10 cellular contexts compared by ENCODE assay signal in the genomic region with DNA sequence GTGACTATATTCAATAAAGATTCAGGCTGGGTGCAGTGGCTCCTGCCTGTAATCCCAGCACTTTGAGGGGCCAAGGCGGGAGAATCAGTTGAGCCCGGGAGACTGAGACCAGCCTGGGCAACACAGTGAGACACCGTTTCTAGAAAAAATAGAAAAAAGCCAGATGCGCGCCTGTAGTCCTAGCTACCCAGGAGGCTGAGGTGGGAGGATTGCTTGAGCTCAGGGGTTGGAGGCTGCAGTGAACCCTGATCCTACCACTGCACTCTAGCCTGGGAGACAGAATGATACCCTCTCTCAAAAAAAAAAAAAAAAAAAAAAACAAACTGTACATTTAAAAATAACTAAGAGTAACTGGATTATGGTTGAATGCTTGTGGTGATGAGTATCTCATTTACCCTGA. TPM values are rescaled to one million over a fixed set of nuclear protein-coding genes. Genes with fewer than 3 reads are reported as not detected.
A peak's percentile ranks its signal among the peaks of the same experiment; 100 is the strongest.
DNase-seq lines count a peak whose midpoint lies in the region; ATAC-seq and TF ChIP-seq lines count a peak whose summit lies in the region.
"Had no signal": no experiment of that assay in that cellular context is flagged by ENCODE, and none has a peak within 500 bp of the region (broad histone marks: within the 10 kb centered on the region; RNA-seq: fewer than 3 reads in every experiment).

No MANE protein-coding gene starts in this region.

- no peaks in the 10 kb centered on the region for H3K36me3 Mint-ChIP-seq in GM23338 (ENCODE audit: low read depth)

- no peaks in the 10 kb centered on the region for H3K9me3 ChIP-seq in SJCRH30 (replicated peaks)

- peak overlapping the region; percentile 97 for H3K4me2 ChIP-seq in GM23338

- no peak overlapping the region; the same call in 2 of the 3 replicates for H3K4me3 Mint-ChIP-seq in GM23338

- no peaks in the 10 kb centered on the region for H3K36me3 ChIP-seq in GM23338 (ENCODE audit: insufficient read depth)
- H3K36me3 ChIP-seq in SJCRH30: no peaks in the 10 kb centered on the region

- peaks cover 38% of the 10 kb centered on the region for H3K79me2 ChIP-seq in GM23338 (replicated peaks; ENCODE audit: insufficient read depth)

- no peaks in the 10 kb centered on the region for H3K27me3 Mint-ChIP-seq in GM23338 (ENCODE audit: insufficient read depth, low read depth, poor library complexity)

- H3K27ac ChIP-seq in GM23338 (ENCODE audit: low read depth): no peak overlapping the region
- H3K27ac ChIP-seq in SJCRH30: peak overlapping the region; percentile 84; the same call in 1 of the 2 replicates
- H3K27ac ChIP-seq: foreskin keratinocyte had no signal

- no peak for TF ChIP-seq CTCF in GM23338 (conservative IDR thresholded peaks at IDR 0.05; ENCODE audit: low read depth in 2 of 2)
- TF ChIP-seq CTCF in fibroblast of pulmonary artery (IDR thresholded peaks at IDR 0.05; ENCODE audit: low read length, missing control alignments): no peak
- no peak for TF ChIP-seq CTCF in lower leg skin (IDR thresholded peaks at IDR 0.05)

- peaks cover 10% of the 10 kb centered on the region; the same call in 2 of the 3 replicates for H3K4me1 Mint-ChIP-seq in GM23338

- WGBS in lower leg skin, 2 donors: 90 to 94% methylated on average over 5 of the region's 5 CpGs

- H3K4me1 ChIP-seq in GM23338 (ENCODE audit: insufficient read depth) (peaks cover 27% of the 10 kb centered on the region), SJCRH30 (0 out of 2 replicates have a peak, but pooled peaks cover 3% of the 10 kb centered on the region)
- H3K4me1 ChIP-seq: foreskin keratinocyte had no signal

- 0 out of 2 replicates have a peak, but pooled peaks cover 4% of the 10 kb centered on the region for H3F3A ChIP-seq in GM23338 (replicated peaks; ENCODE audit: low read depth)

- ATAC-seq in GM23338 (no peak), HG03039 (IDR thresholded peaks at IDR 0.05; ENCODE audit: unreplicated experiment) (no peak), GM21528 (IDR thresholded peaks at IDR 0.05; ENCODE audit: low FRiP score, unreplicated experiment) (no peak)

- H3K9me2 ChIP-seq in GM23338 (ENCODE audit: insufficient read depth): no peaks in the 10 kb centered on the region

- intact Hi-C loops in lower leg skin (cut with DNase I; ENCODE audit: low total_unique reads): no loop called here

- H2AFZ ChIP-seq in GM23338: peak overlapping the region; percentile 99; the same call in 1 of the 2 replicates

- no peak for DNase-seq in GM23338 (ENCODE audit: low spot score)
- no peak for DNase-seq in SJCRH30
- DNase-seq in fibroblast of pulmonary artery (ENCODE audit: low read depth): no peak
- DNase-seq in skeletal muscle cell (ENCODE audit: low read depth): no peak
- DNase-seq in activated effector memory CD4-positive, alpha-beta T cell treated with anti-CD3 and anti-CD28 coated beads, Interleukin-2, amount 50 U/mL, for 16 hours: no peak
- no peak for DNase-seq in lower leg skin (ENCODE audit: low spot score in 2 of 2)
- DNase-seq: NCI-H2227 treated with DMSO at 0.1 percent for 48 hours had no signal

- H3K27ac Mint-ChIP-seq in GM23338: no peak overlapping the region

- H3K9me3 Mint-ChIP-seq in GM23338: no peaks in the 10 kb centered on the region

- H3K27me3 ChIP-seq in GM23338 (ENCODE audit: insufficient read depth) (no peaks in the 10 kb centered on the region), SJCRH30 (no peaks in the 10 kb centered on the region)
- H3K27me3 ChIP-seq: foreskin keratinocyte had no signal

- TF ChIP-seq POLR2A in lower leg skin (IDR thresholded peaks at IDR 0.05): no peak

- no peaks in the 10 kb centered on the region for H4K20me1 ChIP-seq in GM23338 (replicated peaks; ENCODE audit: insufficient read depth)

- H3K4me3 ChIP-seq in GM23338: peak overlapping the region; percentile 87
- peak overlapping the region; percentile 84 for H3K4me3 ChIP-seq in SJCRH30
- peak overlapping the region; percentile 91 for H3K4me3 ChIP-seq in fibroblast of pulmonary artery (replicated peaks; ENCODE audit: low read depth, low read length)
- peak overlapping the region; percentile 94 for H3K4me3 ChIP-seq in skeletal muscle cell (ENCODE audit: low read depth, low read length)
- no peak overlapping the region for H3K4me3 ChIP-seq in lower leg skin (ENCODE audit: low read depth, poor library complexity, severe bottlenecking)

TF ChIP-seq in GM23338, 12 proteins besides CTCF, POLR2A, EP300 and RAD21:
- TF ChIP-seq CREB1 (CRISPR knock-in tag; IDR thresholded peaks at IDR 0.05; ENCODE audit: low read depth) (no peak), STAT1 (IDR thresholded peaks at IDR 0.05; ENCODE audit: unreplicated experiment) (no peak), EZH2 (IDR thresholded peaks at IDR 0.05; ENCODE audit: low read depth, unreplicated experiment) (no peak)
- TF ChIP-seq, protein P1, sequence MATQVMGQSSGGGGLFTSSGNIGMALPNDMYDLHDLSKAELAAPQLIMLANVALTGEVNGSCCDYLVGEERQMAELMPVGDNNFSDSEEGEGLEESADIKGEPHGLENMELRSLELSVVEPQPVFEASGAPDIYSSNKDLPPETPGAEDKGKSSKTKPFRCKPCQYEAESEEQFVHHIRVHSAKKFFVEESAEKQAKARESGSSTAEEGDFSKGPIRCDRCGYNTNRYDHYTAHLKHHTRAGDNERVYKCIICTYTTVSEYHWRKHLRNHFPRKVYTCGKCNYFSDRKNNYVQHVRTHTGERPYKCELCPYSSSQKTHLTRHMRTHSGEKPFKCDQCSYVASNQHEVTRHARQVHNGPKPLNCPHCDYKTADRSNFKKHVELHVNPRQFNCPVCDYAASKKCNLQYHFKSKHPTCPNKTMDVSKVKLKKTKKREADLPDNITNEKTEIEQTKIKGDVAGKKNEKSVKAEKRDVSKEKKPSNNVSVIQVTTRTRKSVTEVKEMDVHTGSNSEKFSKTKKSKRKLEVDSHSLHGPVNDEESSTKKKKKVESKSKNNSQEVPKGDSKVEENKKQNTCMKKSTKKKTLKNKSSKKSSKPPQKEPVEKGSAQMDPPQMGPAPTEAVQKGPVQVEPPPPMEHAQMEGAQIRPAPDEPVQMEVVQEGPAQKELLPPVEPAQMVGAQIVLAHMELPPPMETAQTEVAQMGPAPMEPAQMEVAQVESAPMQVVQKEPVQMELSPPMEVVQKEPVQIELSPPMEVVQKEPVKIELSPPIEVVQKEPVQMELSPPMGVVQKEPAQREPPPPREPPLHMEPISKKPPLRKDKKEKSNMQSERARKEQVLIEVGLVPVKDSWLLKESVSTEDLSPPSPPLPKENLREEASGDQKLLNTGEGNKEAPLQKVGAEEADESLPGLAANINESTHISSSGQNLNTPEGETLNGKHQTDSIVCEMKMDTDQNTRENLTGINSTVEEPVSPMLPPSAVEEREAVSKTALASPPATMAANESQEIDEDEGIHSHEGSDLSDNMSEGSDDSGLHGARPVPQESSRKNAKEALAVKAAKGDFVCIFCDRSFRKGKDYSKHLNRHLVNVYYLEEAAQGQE (IDR thresholded peaks at IDR 0.05; ENCODE audit: unreplicated experiment): no peak
- TF ChIP-seq, protein P2, sequence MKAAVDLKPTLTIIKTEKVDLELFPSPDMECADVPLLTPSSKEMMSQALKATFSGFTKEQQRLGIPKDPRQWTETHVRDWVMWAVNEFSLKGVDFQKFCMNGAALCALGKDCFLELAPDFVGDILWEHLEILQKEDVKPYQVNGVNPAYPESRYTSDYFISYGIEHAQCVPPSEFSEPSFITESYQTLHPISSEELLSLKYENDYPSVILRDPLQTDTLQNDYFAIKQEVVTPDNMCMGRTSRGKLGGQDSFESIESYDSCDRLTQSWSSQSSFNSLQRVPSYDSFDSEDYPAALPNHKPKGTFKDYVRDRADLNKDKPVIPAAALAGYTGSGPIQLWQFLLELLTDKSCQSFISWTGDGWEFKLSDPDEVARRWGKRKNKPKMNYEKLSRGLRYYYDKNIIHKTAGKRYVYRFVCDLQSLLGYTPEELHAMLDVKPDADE (IDR thresholded peaks at IDR 0.05): no peak

RNA-seq across cellular contexts. Expression of a gene that starts 1.1 kb away (rescaled TPM):
- 4.4 and 4.9 TPM in 2 replicates for total RNA-seq in GM23338 (2014; rRNA removed; shearing (Covaris generic))
- 9.1 TPM in 2 replicates for polyA plus RNA-seq in GM23338 (2016; fragmentation: Nextera tagmentation; extraction: Ambion mirVana)
- total RNA-seq in SJCRH30 (2014; rRNA removed; shearing (Covaris generic)): 9.3 and 11.1 TPM in 2 replicates
- total RNA-seq in lower leg skin: 10 to 100 TPM in 1 of 4 donors, 1 to 10 TPM in 3; 3.2 to 12.2 (median 7.2) TPM
